In genomic region chr1:154669464-154670282, GRCh38 we compare ENCODE assay signal across 8 cellular contexts.
DNase-seq lines count a peak whose midpoint lies in the region; ATAC-seq and TF ChIP-seq lines count a peak whose summit lies in the region.

No MANE protein-coding gene starts in this region.

- peak overlapping the region; percentile 27 for H3K27ac Mint-ChIP-seq in neural crest cell (ENCODE audit: unreplicated experiment)
- H3K27ac Mint-ChIP-seq in stimulated activated naive CD8-positive, alpha-beta T cell treated with anti-CD3 and anti-CD28 coated beads, Interleukin-15, amount 100 ng/mL, for 72 hours: peak overlapping the region in 1 of 2 donors; percentile 40

- H3K9me3 ChIP-seq in PC-9 (ENCODE audit: insufficient read depth, low read depth): no peaks in the 10 kb centered on the region

- DNase-seq in GM12865 (ENCODE audit: low read depth): peak; percentile 89
- DNase-seq in Kasumi-1 (lab: John Stamatoyannopoulos, UW): peak; percentile 79 to 82
- peak; percentile 62 to 70 for DNase-seq in PC-9
- peak; percentile 81 to 83 for DNase-seq in activated T-cell treated with anti-CD3 and anti-CD28 coated beads, Interleukin-2, amount 50 U/mL, for 48 hours
- peak; percentile 66 for DNase-seq in fibroblast of peridontal ligament (ENCODE audit: extremely low read depth)
- peak; percentile 57 for DNase-seq in neural crest cell (ENCODE audit: low read depth, low spot score)
- DNase-seq in stimulated activated naive CD8-positive, alpha-beta T cell treated with anti-CD3 and anti-CD28 coated beads, Interleukin-15, amount 100 ng/mL, for 72 hours: peak; percentile 66 to 79

- CTCF ChIA-PET in PC-9 (lab: Charles Lee): interaction anchor here (0.6 to 1.5 kb wide), 4 partner anchors 62 to 381 kb away, joined by 5 to 9 read pairs (median 6); no protein-coding TSS in a partner anchor

- H3K36me3 ChIP-seq in PC-9 (ENCODE audit: low read depth): no peaks in the 10 kb centered on the region

- no peaks in the 10 kb centered on the region for H4K20me1 ChIP-seq in PC-9 (ENCODE audit: insufficient read depth)

- no peak overlapping the region for H2AFZ ChIP-seq in PC-9

- ATAC-seq in stimulated activated naive CD8-positive, alpha-beta T cell treated with anti-CD3 and anti-CD28 coated beads, Interleukin-15, amount 100 ng/mL, for 72 hours: peak; percentile 100
- no peak for ATAC-seq in HG03571 (IDR thresholded peaks at IDR 0.05; ENCODE audit: unreplicated experiment)

- TF ChIP-seq CTCF in GM12865 (IDR thresholded peaks at IDR 0.05; ENCODE audit: insufficient read depth, low read depth, low read length, missing control alignments) (peak; percentile 78), PC-9 (conservative IDR thresholded peaks at IDR 0.05) (peak; percentile 84), neural crest cell (conservative IDR thresholded peaks at IDR 0.05) (peak; percentile 81)

- peaks cover 9% of the 10 kb centered on the region; the same call in 1 of the 2 replicates for H3K27me3 ChIP-seq in PC-9 (ENCODE audit: insufficient read depth, low read depth)

- intact Hi-C loops in PC-9 (cut with micrococcal nuclease; ENCODE audit: unreplicated experiment): loop anchor here (1.0 to 5.0 kb wide), 5 partner anchors 91 to 415 kb away; partner anchors contain the start of gene EFNA4

- POLR2A ChIA-PET in PC-9 (lab: Charles Lee; ENCODE audit: unreplicated experiment): no interaction called here

- H3K4me1 ChIP-seq in PC-9 (replicated peaks; ENCODE audit: insufficient read depth): no peaks in the 10 kb centered on the region

- H3K4me1 Mint-ChIP-seq in neural crest cell: peaks cover 6% of the 10 kb centered on the region
- peaks cover 35% of the 10 kb centered on the region for H3K4me1 Mint-ChIP-seq in stimulated activated naive CD8-positive, alpha-beta T cell treated with anti-CD3 and anti-CD28 coated beads, Interleukin-15, amount 100 ng/mL, for 72 hours

- H3F3A ChIP-seq in PC-9 (ENCODE audit: insufficient read depth, low read depth): no peaks in the 10 kb centered on the region

- BruUV-seq in PC-9 (replicated peaks; lab: Mats Ljungman, UMichigan): no TSS peak

- H3K36me3 Mint-ChIP-seq in neural crest cell (ENCODE audit: low read depth): no peaks in the 10 kb centered on the region

- H3K27me3 Mint-ChIP-seq in neural crest cell (ENCODE audit: low read depth): peaks cover 2% of the 10 kb centered on the region
- no peaks in the 10 kb centered on the region for H3K27me3 Mint-ChIP-seq in stimulated activated naive CD8-positive, alpha-beta T cell treated with anti-CD3 and anti-CD28 coated beads, Interleukin-15, amount 100 ng/mL, for 72 hours

- no peaks in the 10 kb centered on the region for H3K79me2 ChIP-seq in PC-9 (ENCODE audit: low read depth)

- H3K4me3 ChIP-seq in GM12865 (ENCODE audit: low read depth, low read length) (no peak overlapping the region), PC-9 (no peak overlapping the region)

- no peak overlapping the region for H3K4me3 Mint-ChIP-seq in neural crest cell
- H3K4me3 Mint-ChIP-seq in stimulated activated naive CD8-positive, alpha-beta T cell treated with anti-CD3 and anti-CD28 coated beads, Interleukin-15, amount 100 ng/mL, for 72 hours: no peak overlapping the region

- H3K9me3 Mint-ChIP-seq in neural crest cell: no peaks in the 10 kb centered on the region
- no peaks in the 10 kb centered on the region for H3K9me3 Mint-ChIP-seq in stimulated activated naive CD8-positive, alpha-beta T cell treated with anti-CD3 and anti-CD28 coated beads, Interleukin-15, amount 100 ng/mL, for 72 hours

- no peak overlapping the region for H3K4me2 ChIP-seq in PC-9

- H3K27ac ChIP-seq in PC-9: no peak overlapping the region

- no peaks in the 10 kb centered on the region for H3K9me2 ChIP-seq in PC-9 (ENCODE audit: insufficient read depth)
